In the genomic region with DNA sequence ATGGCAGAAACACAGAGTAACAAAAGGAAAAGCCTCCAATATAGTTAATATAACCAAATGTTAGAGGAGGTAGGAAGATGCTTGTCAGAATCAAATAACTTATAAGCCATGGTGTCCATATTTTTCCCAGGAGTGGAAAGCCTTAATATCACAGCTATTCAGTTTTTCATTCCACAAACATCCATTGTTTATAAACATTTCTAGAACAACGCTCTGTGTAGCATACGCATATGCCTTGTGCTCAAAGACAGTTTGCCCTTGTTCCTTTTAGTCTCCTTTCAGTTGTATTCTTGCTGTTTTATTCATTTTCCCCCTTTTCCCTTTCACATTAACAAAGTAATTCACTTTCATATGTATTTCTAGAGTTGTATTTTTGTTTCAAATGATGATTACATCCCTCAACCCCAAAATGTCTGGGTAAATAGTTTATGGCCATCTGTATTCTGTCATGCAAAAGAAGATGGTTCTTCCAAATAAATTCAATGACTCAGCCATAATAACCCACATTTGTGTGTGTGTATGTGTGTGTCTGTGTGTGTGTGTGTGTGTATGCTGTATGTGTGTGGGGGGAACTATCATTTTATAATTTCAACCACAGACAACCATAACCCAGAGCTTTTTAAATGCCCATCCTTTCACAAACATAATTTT, we compare ENCODE assay signal across 21 cellular contexts.
DNase-seq lines count a peak whose midpoint lies in the region; ATAC-seq, FAIRE-seq and TF ChIP-seq lines count a peak whose summit lies in the region.
"Had no signal": no experiment of that assay in that cellular context is flagged by ENCODE, and none has a peak within 500 bp of the region (broad histone marks: within the 10 kb centered on the region; RNA-seq: fewer than 3 reads in every experiment).

No MANE protein-coding gene starts in this region.

- 90 to 98% methylated on average over 2 of the region's 2 CpGs for WGBS in aorta, 2 donors

- H3K79me2 ChIP-seq in endothelial cell of umbilical vein (ENCODE audit: control insufficient read depth, insufficient read depth, low read length): no peaks in the 10 kb centered on the region

- ATAC-seq in aorta (ENCODE audit: low FRiP score): no peak
- no peak for ATAC-seq in HG03039 (IDR thresholded peaks at IDR 0.05; ENCODE audit: unreplicated experiment)
- ATAC-seq: heart left ventricle, mucosa of descending colon had no signal

- H3K27ac ChIP-seq in endothelial cell of umbilical vein (ENCODE audit: insufficient read depth, low read depth, low read length): no peak overlapping the region
- no peak overlapping the region for H3K27ac ChIP-seq in aorta (ENCODE audit: low read depth in 1 of 2, low read length in 2 of 2)
- H3K27ac ChIP-seq: adrenal gland, heart left ventricle, PC-9, VCaP had no signal

- H3K9me3 Mint-ChIP-seq in mesothelial cell of epicardium: no peaks in the 10 kb centered on the region
- H3K9me3 Mint-ChIP-seq: IgD-negative memory B cell had no signal

- no peaks in the 10 kb centered on the region for H4K20me1 ChIP-seq in endothelial cell of umbilical vein (replicated peaks; ENCODE audit: control insufficient read depth, extremely low read depth, insufficient read depth, low read length)

- H2AFZ ChIP-seq in endothelial cell of umbilical vein (ENCODE audit: low read depth, low read length): no peak overlapping the region
- H2AFZ ChIP-seq: PC-9 had no signal

- dilution Hi-C loops in endothelial cell of umbilical vein (cut with MboI; ENCODE audit: extremely low pct_ligation_motif_present, low sequenced_read_pairs): no loop called here

- H3K4me1 ChIP-seq in endothelial cell of umbilical vein (ENCODE audit: control insufficient read depth, extremely low read depth, insufficient read depth, low read length) (peaks cover 9% of the 10 kb centered on the region), aorta (ENCODE audit: control insufficient read depth in 1 of 2, insufficient read depth in 2 of 2, low read length in 2 of 2) (peaks cover 0 to 3% of the 10 kb centered on the region in 2 donors)

- H3K27me3 Mint-ChIP-seq in mesothelial cell of epicardium (ENCODE audit: low read depth): no peaks in the 10 kb centered on the region
- H3K27me3 Mint-ChIP-seq: IgD-negative memory B cell had no signal

- FAIRE-seq in endothelial cell of umbilical vein (lab: Jason Lieb, UNC): no peak
- FAIRE-seq: A204.1 had no signal

- no peaks in the 10 kb centered on the region for H3K9me1 ChIP-seq in endothelial cell of umbilical vein (replicated peaks; ENCODE audit: control insufficient read depth, extremely low read depth, insufficient read depth, low read length)

- H3K4me3 ChIP-seq in AG10803 (ENCODE audit: low read length) (no peak overlapping the region), endothelial cell of umbilical vein (replicated peaks in 1 of 3; ENCODE audit: insufficient read depth in 1 of 3, low read depth in 1 of 3, low read length in 3 of 3) (no peak overlapping the region), aorta (ENCODE audit: low read length in 2 of 2) (no peak overlapping the region)
- H3K4me3 ChIP-seq: adrenal gland, heart left ventricle, mucosa of descending colon, PC-9 had no signal

- H3K4me1 Mint-ChIP-seq in mesothelial cell of epicardium: peaks cover 65% of the 10 kb centered on the region
- H3K4me1 Mint-ChIP-seq: IgD-negative memory B cell had no signal

- POLR2A ChIA-PET in endothelial cell of umbilical vein (lab: Charles Lee): no interaction called here

- H3K27me3 ChIP-seq in endothelial cell of umbilical vein (ENCODE audit: control insufficient read depth in 2 of 2, insufficient read depth in 2 of 2, low read length in 2 of 2) (no peaks in the 10 kb centered on the region), aorta (ENCODE audit: control insufficient read depth in 1 of 2, insufficient read depth in 2 of 2, low read length in 1 of 2) (no peaks in the 10 kb centered on the region)
- H3K27me3 ChIP-seq: adrenal gland, heart left ventricle had no signal

- intact Hi-C loops in endothelial cell of umbilical vein (cut with micrococcal nuclease): no loop called here
- intact Hi-C loops in aorta (cut with DNase I): no loop called here

- H3K9me3 ChIP-seq in endothelial cell of umbilical vein (replicated peaks; ENCODE audit: control insufficient read depth, insufficient read depth, low read length) (no peaks in the 10 kb centered on the region), aorta (ENCODE audit: control insufficient read depth, low read length) (no peaks in the 10 kb centered on the region)
- H3K9me3 ChIP-seq: adrenal gland, heart left ventricle, mucosa of descending colon had no signal

- no peak overlapping the region for H3K9ac ChIP-seq in endothelial cell of umbilical vein (replicated peaks; ENCODE audit: extremely low read depth, insufficient read depth, low read length)

- BruUV-seq in endothelial cell of umbilical vein (replicated peaks; lab: Mats Ljungman, UMichigan): no TSS peak

- no peak for TF ChIP-seq POLR2A in endothelial cell of umbilical vein (IDR thresholded peaks at IDR 0.05; ENCODE audit: low read depth, low read length)

- peak; percentile 62 for DNase-seq in AG10803 (ENCODE audit: low read depth)
- peak; percentile 26 for DNase-seq in M059J (ENCODE audit: low read depth)
- peak; percentile 35 for DNase-seq in endothelial cell of umbilical vein (ENCODE audit: low read depth, low spot score)
- no peak for DNase-seq in mesothelial cell of epicardium (ENCODE audit: low spot score in 2 of 2, unreplicated experiment in 2 of 2)
- DNase-seq in aorta: no peak
- no peak for DNase-seq in HuH-7 (ENCODE audit: low spot score)
- no peak for DNase-seq in NCI-H2227 (lab: John Stamatoyannopoulos, UW; ENCODE audit: unreplicated experiment)
- DNase-seq: activated CD8-positive, alpha-beta memory T cell treated with anti-CD3 and anti-CD28 coated beads, Interleukin-2, amount 50 U/mL, for 4 hours; adrenal gland; central memory CD4-positive, alpha-beta T cell; erythroblast; heart left ventricle; mucosa of descending colon; NCI-H1694; NCI-H774; PC-9; stimulated activated CD4-positive, alpha-beta T cell treated with anti-CD3 and anti-CD28 coated beads, Interleukin-12 subunit alpha, Interleukin-12 subunit beta, amount 100 ng/mL, for 4 hours had no signal

- peak overlapping the region; percentile 52 for H3K27ac Mint-ChIP-seq in mesothelial cell of epicardium
- H3K27ac Mint-ChIP-seq: IgD-negative memory B cell had no signal

- CTCF ChIA-PET in endothelial cell of umbilical vein (lab: Charles Lee): interaction anchor here (1.3 kb wide), 1 partner anchor 28 kb away, joined by 3 read pairs; no protein-coding TSS in a partner anchor

- H3K36me3 ChIP-seq in endothelial cell of umbilical vein (ENCODE audit: control insufficient read depth in 2 of 2, extremely low read depth in 1 of 2, insufficient read depth in 2 of 2, low read length in 2 of 2) (no peaks in the 10 kb centered on the region), aorta (ENCODE audit: control insufficient read depth in 1 of 2, insufficient read depth in 2 of 2, low read length in 1 of 2) (no peaks in the 10 kb centered on the region)
- H3K36me3 ChIP-seq: adrenal gland, heart left ventricle had no signal

- H3K36me3 Mint-ChIP-seq in mesothelial cell of epicardium: peaks cover 5% of the 10 kb centered on the region

- TF ChIP-seq CTCF in AG10803 (conservative IDR thresholded peaks at IDR 0.05; ENCODE audit: low read length) (no peak), endothelial cell of umbilical vein (IDR thresholded peaks at IDR 0.05; ENCODE audit: extremely low read depth in 1 of 2, insufficient read depth in 1 of 2, low read depth in 1 of 2, low read length in 2 of 2) (no peak), mesothelial cell of epicardium (IDR thresholded peaks at IDR 0.05; ENCODE audit: unreplicated experiment) (no peak)

- no peak overlapping the region for H3K4me3 Mint-ChIP-seq in mesothelial cell of epicardium
- H3K4me3 Mint-ChIP-seq: IgD-negative memory B cell had no signal

- no peak overlapping the region for H3K4me2 ChIP-seq in endothelial cell of umbilical vein (ENCODE audit: insufficient read depth, low read length)
- H3K4me2 ChIP-seq: PC-9 had no signal

TF ChIP-seq in endothelial cell of umbilical vein, 7 proteins besides CTCF, POLR2A, EP300 and RAD21:
- TF ChIP-seq JUN (IDR thresholded peaks at IDR 0.05; ENCODE audit: borderline replicate concordance, insufficient read depth, insufficient read length, low read depth) (no peak), POLR2AphosphoS5 (IDR thresholded peaks at IDR 0.05; ENCODE audit: insufficient read depth, low read depth, low read length) (no peak), MYC (IDR thresholded peaks at IDR 0.05; ENCODE audit: low read depth, low read length) (no peak), EZH2 (IDR thresholded peaks at IDR 0.05; ENCODE audit: borderline replicate concordance, low read depth, low read length, severe bottlenecking) (no peak), FOS (IDR thresholded peaks at IDR 0.05; ENCODE audit: borderline replicate concordance, insufficient read depth, low read length) (no peak), GATA2 (IDR thresholded peaks at IDR 0.05; ENCODE audit: insufficient read depth, insufficient read length, low read depth, low read length) (no peak)
- TF ChIP-seq, protein P1, sequence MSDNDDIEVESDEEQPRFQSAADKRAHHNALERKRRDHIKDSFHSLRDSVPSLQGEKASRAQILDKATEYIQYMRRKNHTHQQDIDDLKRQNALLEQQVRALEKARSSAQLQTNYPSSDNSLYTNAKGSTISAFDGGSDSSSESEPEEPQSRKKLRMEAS (IDR thresholded peaks at IDR 0.05; ENCODE audit: insufficient read depth, insufficient read length): no peak

Comparison
In these comparisons a context has a peak if more than half of its experiments do, and no peak if none do; other contexts are left out.
1. DNase-seq: peak in AG10803 (single experiment), M059J (single experiment) and endothelial cell of umbilical vein (single experiment); none in mesothelial cell of epicardium (0 of 2), aorta (0 of 2), HuH-7 (single experiment) and NCI-H2227 (single experiment).